Comparison of ENCODE assay signal across 8 cellular contexts in the genomic region with DNA sequence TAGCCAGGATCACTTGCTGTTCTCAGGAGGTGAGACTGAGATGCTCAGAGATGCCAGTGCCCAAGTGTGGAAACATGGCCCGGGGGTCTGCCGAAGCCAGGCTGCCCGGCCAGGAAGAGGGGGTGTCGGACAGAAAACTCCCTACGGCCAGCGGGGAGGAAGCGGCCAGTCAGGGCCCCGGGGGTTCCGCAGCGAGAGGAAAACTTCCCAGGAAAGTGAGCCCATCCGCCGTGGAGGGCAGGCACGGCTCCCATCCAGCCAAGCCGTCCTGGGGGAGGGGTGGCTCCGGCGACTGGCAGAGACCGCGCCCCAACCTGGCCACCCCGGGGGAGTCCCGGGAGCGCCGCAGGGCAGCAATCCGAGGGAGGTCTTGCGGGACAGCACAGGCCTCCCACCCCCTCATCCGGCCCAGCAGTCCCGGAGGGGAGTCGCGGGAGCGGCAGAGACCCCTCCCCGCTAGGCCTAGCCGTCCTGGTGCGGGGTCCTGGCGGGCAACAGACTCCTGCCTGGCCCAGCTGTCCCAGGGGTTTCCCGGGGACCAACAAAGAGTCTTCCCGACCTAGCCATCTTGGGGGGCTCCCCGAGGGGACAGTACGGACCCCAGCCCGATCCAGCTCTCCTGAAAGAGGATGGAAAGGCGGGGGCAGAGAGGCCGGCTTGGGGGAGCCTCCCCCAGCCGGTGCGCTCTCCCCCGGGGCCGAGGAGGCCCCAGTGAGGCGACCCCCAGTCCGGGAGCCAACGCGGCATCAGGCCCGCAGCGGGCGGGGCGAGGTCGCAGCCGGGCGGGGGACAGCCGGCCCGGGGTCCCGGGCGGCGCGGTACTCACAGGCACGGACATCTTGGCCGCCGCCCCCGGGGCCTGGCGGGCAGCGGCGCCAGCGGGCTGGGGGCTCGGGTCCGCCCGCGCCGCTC. TPM values are rescaled to one million over a fixed set of nuclear protein-coding genes. Genes with fewer than 3 reads are reported as not detected.
DNase-seq lines count a peak whose midpoint lies in the region; ATAC-seq lines count a peak whose summit lies in the region.

No MANE protein-coding gene starts in this region.

- H3K4me3 Mint-ChIP-seq in T-cell = peak overlapping the region; percentile 59 to 77 (median 64)

- no peak for DNase-seq in T-cell
- DNase-seq in left cardiac atrium = peak; percentile 67
- DNase-seq in sciatic nerve (ENCODE audit: low spot score) = peak; percentile 71
- DNase-seq in NCI-H1436 (lab: John Stamatoyannopoulos, UW) = no peak
- DNase-seq in stimulated activated naive CD4-positive, alpha-beta T cell treated with Interleukin-2 at 50 U/mL for 16 hours (lab: John Stamatoyannopoulos, UW) = no peak
- DNase-seq in dedifferentiated amniotic fluid mesenchymal stem cell (ENCODE audit: extremely low spot score) = no peak

- POLR2A ChIA-PET in T-cell (lab: Charles Lee) = no interaction called here

- intact Hi-C loops in left cardiac atrium (cut with DNase I) (loop anchor here in 1 of 2 donors (5.0 kb wide), 1 partner anchor 37 kb away; no protein-coding TSS in a partner anchor), sciatic nerve (cut with DNase I) (no loop called here)

- H3K27me3 Mint-ChIP-seq in T-cell = peaks cover 30 to 48% of the 10 kb centered on the region in 2 donors

- no peak overlapping the region for H3K27ac Mint-ChIP-seq in T-cell

- ATAC-seq in GM18511 (IDR thresholded peaks at IDR 0.05; ENCODE audit: unreplicated experiment) (peak; percentile 23), HG02588 (IDR thresholded peaks at IDR 0.05; ENCODE audit: unreplicated experiment) (peak; percentile 24), T-cell (replicated peaks in 1 of 4) (no peak), left cardiac atrium (peak; percentile 32 to 35), sciatic nerve (peak; percentile 49)

- no peaks in the 10 kb centered on the region for H3K36me3 Mint-ChIP-seq in T-cell

- H3K4me1 Mint-ChIP-seq in T-cell = peaks cover 5 to 14% (median 8%) of the 10 kb centered on the region in 3 donors

- H3K9me3 Mint-ChIP-seq in T-cell = no peaks in the 10 kb centered on the region

- CTCF ChIA-PET in T-cell (lab: Charles Lee) = no interaction called here

RNA-seq across cellular contexts. Expression of gene BCAR1, which starts 13.8 kb away (rescaled TPM):
- total RNA-seq in T-cell = 1 to 10 TPM in 2 of 5 donors, under 1 TPM in 3; 0.49 to 1.6 (median 0.98) TPM
- 10 to 100 TPM; 46.5 to 65.9 TPM for total RNA-seq in left cardiac atrium
- total RNA-seq in sciatic nerve = 71.7 TPM

RNA-seq across cellular contexts. Expression of gene CTRB1, which starts 46.5 kb away (rescaled TPM):
- 1 to 10 TPM in 3 of 5 donors, not detected in 2; 6.1 to 8.3 (median 7.9) TPM for total RNA-seq in T-cell
- total RNA-seq in left cardiac atrium = 1 to 10 TPM in 1 of 2 donors, under 1 TPM in 1; 0.39 to 1.4 TPM
- 2.7 TPM for total RNA-seq in sciatic nerve

RNA-seq across cellular contexts. Expression of gene CTRB2, which starts 58.3 kb away (rescaled TPM):
- 10 to 100 TPM in 3 of 5 donors, not detected in 2; 14.4 to 18.7 (median 15.1) TPM for total RNA-seq in T-cell
- not detected for total RNA-seq in left cardiac atrium
- total RNA-seq in sciatic nerve = 7.3 TPM

Comparison
In these comparisons a context has a peak if more than half of its experiments do, and no peak if none do; other contexts are left out.
1. ATAC-seq: peak in GM18511 (single experiment), HG02588 (single experiment), left cardiac atrium (2 of 2) and sciatic nerve (single experiment); none in T-cell (0 of 4).
2. DNase-seq: peak in left cardiac atrium (single experiment) and sciatic nerve (single experiment); none in T-cell (0 of 34), NCI-H1436 (single experiment), stimulated activated naive CD4-positive, alpha-beta T cell treated with Interleukin-2 at 50 U/mL for 16 hours (single experiment) and dedifferentiated amniotic fluid mesenchymal stem cell (single experiment).
3. RNA of gene BCAR1, which starts 13.8 kb away (total RNA-seq): 71.7 TPM in sciatic nerve (single experiment) and 46.5 to 65.9 TPM in left cardiac atrium; 0.49 to 1.6 TPM in T-cell; every median in the first group is over 10 times any median in the second.